In the genomic region with DNA sequence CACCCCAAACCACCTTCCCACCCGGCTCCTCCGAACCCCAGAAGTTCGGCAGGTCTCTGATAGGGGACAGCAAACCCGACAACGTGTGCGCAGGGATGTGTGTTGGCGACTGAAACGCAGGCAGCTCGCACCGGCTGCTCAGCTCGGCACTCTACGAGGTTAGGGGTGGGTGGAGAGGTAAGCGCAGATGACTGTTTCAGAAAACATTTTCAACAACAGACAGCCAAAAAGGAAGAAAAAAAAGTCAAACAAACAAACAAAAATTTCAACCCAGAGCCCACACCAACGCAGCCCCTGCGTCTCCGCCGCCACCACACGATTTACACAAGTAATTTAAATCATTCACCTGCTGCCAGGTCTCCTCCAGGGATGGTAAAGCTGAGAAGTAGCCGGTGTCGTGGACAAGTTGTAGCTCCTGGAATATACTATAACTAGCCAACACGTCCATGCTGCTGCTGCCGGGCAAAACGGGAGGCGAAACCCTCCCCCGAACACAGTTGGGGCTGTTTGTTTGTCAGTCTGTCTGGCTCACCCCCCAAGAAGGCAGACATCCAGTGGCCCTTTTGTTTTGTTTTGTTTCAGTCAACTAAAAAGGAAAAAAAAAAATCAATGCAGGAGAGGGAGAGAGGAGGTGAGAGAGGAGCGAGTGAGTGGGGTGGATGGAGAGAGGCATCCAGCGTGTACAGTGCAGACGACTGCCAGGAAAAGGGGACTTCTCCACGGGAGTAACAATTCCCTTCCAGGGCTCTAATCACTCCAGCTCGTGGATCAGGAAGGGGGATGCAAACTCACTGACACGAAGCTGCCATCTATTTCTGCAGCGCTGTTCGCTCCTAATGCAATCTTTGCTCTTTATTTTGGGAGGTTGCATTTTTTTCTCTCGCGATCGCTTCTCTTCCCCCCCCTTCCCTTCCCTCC, we compare ENCODE assay signal across 8 cellular contexts. TPM values are rescaled to one million over a fixed set of nuclear protein-coding genes. Genes with fewer than 3 reads are reported as not detected.
DNase-seq lines count a peak whose midpoint lies in the region; TF ChIP-seq lines count a peak whose summit lies in the region.

Gene KLF7 (minus strand): TSS at position 828 of the 918 bp plus-strand sequence. CDS start 380 bp downstream, at position 448.

- H3K4me1 Mint-ChIP-seq in HFFc6 (ENCODE audit: low read depth) = peaks cover 48% of the 10 kb centered on the region

- peak within 1 kb of the TSS; percentile 95 for H3K4me3 Mint-ChIP-seq in HFFc6

- no peaks in the 10 kb centered on the region for H3K9me3 Mint-ChIP-seq in HFFc6

- peaks cover 8% of the 10 kb centered on the region for H3K27me3 Mint-ChIP-seq in HFFc6 (ENCODE audit: insufficient read depth)

- in situ Hi-C loops in astrocyte of the cerebellum (cut with HindIII; ENCODE audit: low sequenced_read_pairs) = loop anchor here (5.0 kb wide), 1 partner anchor 62 kb away; no protein-coding TSS in a partner anchor

- TF ChIP-seq CTCF in HFFc6 (IDR thresholded peaks at IDR 0.05) (no peak), astrocyte of the cerebellum (IDR thresholded peaks at IDR 0.05; ENCODE audit: low read depth, low read length, missing control alignments) (no peak)

- H3K36me3 Mint-ChIP-seq in HFFc6 (ENCODE audit: low read depth) = peaks cover 20% of the 10 kb centered on the region

- DNase-seq in C1 segment of cervical spinal cord (lab: John Stamatoyannopoulos, UW) (peak in 9 of 14 donors; percentile 45 to 96 (median 83)), HFFc6 (peak; percentile 44), astrocyte of the cerebellum (ENCODE audit: low read depth) (no peak), hepatic stellate cell (ENCODE audit: low spot score) (peak; percentile 30), putamen (ENCODE audit: low spot score) (peak; percentile 69), SKM-1 (lab: John Stamatoyannopoulos, UW; ENCODE audit: unreplicated experiment) (no peak), T1000 (lab: John Stamatoyannopoulos, UW) (no peak)

- peak within 1 kb of the TSS; percentile 98 for H3K27ac Mint-ChIP-seq in HFFc6

- peak within 1 kb of the TSS; percentile 83 for H3K4me3 ChIP-seq in astrocyte of the cerebellum (ENCODE audit: low read depth, low read length)

- intact Hi-C loops in T-helper 1 cell treated with Interleukin-12 subunit alpha and Interleukin-12 subunit beta and Interleukin-4 antibody, amounts not matched to agents 30 ng/mL and 1 ng/mL, for 36 hours (cut with micrococcal nuclease) = loop anchor here (1.0 to 5.0 kb wide), 17 partner anchors 9 to 1102 kb away; partner anchors contain the start of genes CCNYL1, EEF1B2, FASTKD2 and MDH1B

RNA-seq across cellular contexts. Expression of gene KLF7, which starts in this region (rescaled TPM):
- total RNA-seq in HFFc6 (2021; fragmentation: NEBNext Ultra II Directional; extraction: Animal tissue kit (Norgen Biotek cat#: 25700)) = 10 to 100 TPM; 29.4 to 45.0 (median 34.0) TPM
- 21.3 and 25.1 TPM in 2 replicates for total RNA-seq in T-helper 1 cell treated with Interleukin-12 subunit alpha and Interleukin-12 subunit beta and Interleukin-4 antibody, amounts not matched to agents 30 ng/mL and 1 ng/mL, for 36 hours

Comparison
In these comparisons a context has a peak if more than half of its experiments do, and no peak if none do; other contexts are left out.
1. DNase-seq: peak in C1 segment of cervical spinal cord (9 of 14), HFFc6 (single experiment), hepatic stellate cell (single experiment) and putamen (single experiment); none in astrocyte of the cerebellum (single experiment), SKM-1 (single experiment) and T1000 (single experiment).